In genomic region chr7:26061340-26062239, GRCh38 we compare ENCODE assay signal across 8 cellular contexts.
DNase-seq lines count a peak whose midpoint lies in the region; ATAC-seq and TF ChIP-seq lines count a peak whose summit lies in the region.

No MANE protein-coding gene starts in this region.

- H3K4me3 ChIP-seq in CD8-positive, alpha-beta T cell (ENCODE audit: low read depth, low read length): no peak overlapping the region
- H3K4me3 ChIP-seq in H7 (ENCODE audit: insufficient read depth, low read depth, low read length) (no peak overlapping the region), breast epithelium (no peak overlapping the region)

- H3K36me3 Mint-ChIP-seq in CD8-positive, alpha-beta T cell: no peaks in the 10 kb centered on the region

- H3K36me3 ChIP-seq in CD8-positive, alpha-beta T cell (ENCODE audit: insufficient read depth, low read length): no peaks in the 10 kb centered on the region
- H3K36me3 ChIP-seq in H7 (replicated peaks; ENCODE audit: control insufficient read depth, insufficient read depth, low read length) (no peaks in the 10 kb centered on the region), breast epithelium (no peaks in the 10 kb centered on the region)

- no peaks in the 10 kb centered on the region for H3K9me3 ChIP-seq in CD8-positive, alpha-beta T cell (ENCODE audit: low read length)
- no peaks in the 10 kb centered on the region for H3K9me3 ChIP-seq in breast epithelium

- CTCF ChIA-PET in CD8-positive, alpha-beta T cell (lab: Charles Lee): interaction anchor here (0.7 to 8.7 kb wide), 14 partner anchors 8 to 308 kb away, joined by 3 to 104 read pairs (median 4); no protein-coding TSS in a partner anchor

- ATAC-seq in CD8-positive, alpha-beta T cell: peak; percentile 85
- ATAC-seq in left lobe of liver: peak; percentile 100

- H3K27me3 ChIP-seq in CD8-positive, alpha-beta T cell (ENCODE audit: insufficient read depth, low read length): no peaks in the 10 kb centered on the region
- H3K27me3 ChIP-seq in H7 (ENCODE audit: control insufficient read depth, insufficient read depth, low read length) (no peaks in the 10 kb centered on the region), breast epithelium (no peaks in the 10 kb centered on the region)

- DNase-seq in CD8-positive, alpha-beta T cell: peak; percentile 30 to 81 (median 65)
- DNase-seq in H7: peak; percentile 78
- DNase-seq in NCI-H2107 (lab: John Stamatoyannopoulos, UW): peak; percentile 89
- peak; percentile 43 to 74 for DNase-seq in breast epithelium (ENCODE audit: low spot score in 2 of 2)
- DNase-seq in left lobe of liver (ENCODE audit: low spot score): peak; percentile 76
- DNase-seq in stimulated activated CD8-positive, alpha-beta memory T cell treated with anti-CD3 and anti-CD28 coated beads, Interleukin-12 subunit alpha, Interleukin-12 subunit beta, amount 100 ng/mL, for 4 hours (ENCODE audit: low read depth): peak; percentile 42
- no peak for DNase-seq in T1000 (lab: John Stamatoyannopoulos, UW)

- H3K4me3 Mint-ChIP-seq in CD8-positive, alpha-beta T cell: no peak overlapping the region

- no peaks in the 10 kb centered on the region for H3K4me1 Mint-ChIP-seq in CD8-positive, alpha-beta T cell (ENCODE audit: low read depth)

- no peak overlapping the region for H3K27ac Mint-ChIP-seq in CD8-positive, alpha-beta T cell

- TF ChIP-seq POLR2A in breast epithelium (IDR thresholded peaks at IDR 0.05): no peak

- H3K27me3 Mint-ChIP-seq in CD8-positive, alpha-beta T cell (ENCODE audit: low read depth): peaks cover 21% of the 10 kb centered on the region

- no peak overlapping the region for H3K27ac ChIP-seq in CD8-positive, alpha-beta T cell (ENCODE audit: low read depth, low read length)
- peak overlapping the region; percentile 66 for H3K27ac ChIP-seq in VCaP
- H3K27ac ChIP-seq in breast epithelium: no peak overlapping the region

- TF ChIP-seq CTCF in CD8-positive, alpha-beta T cell (IDR thresholded peaks at IDR 0.05): peak; percentile 91
- TF ChIP-seq CTCF in VCaP (conservative IDR thresholded peaks at IDR 0.05) (peak; percentile 88), breast epithelium (IDR thresholded peaks at IDR 0.05) (peak; percentile 24 to 80 (median 78))

- POLR2A ChIA-PET in CD8-positive, alpha-beta T cell (lab: Charles Lee): interaction anchor here (1.0 kb wide), 1 partner anchor 169 kb away, joined by 3 read pairs; no protein-coding TSS in a partner anchor

- intact Hi-C loops in CD8-positive, alpha-beta T cell (cut with DNase I, micrococcal nuclease): loop anchor here (1.0 to 5.0 kb wide), 3 partner anchors 168 to 606 kb away; no protein-coding TSS in a partner anchor
- intact Hi-C loops in breast epithelium (cut with DNase I; ENCODE audit: low total_unique reads): no loop called here

- H3K4me1 ChIP-seq in CD8-positive, alpha-beta T cell (ENCODE audit: insufficient read depth, low read length): no peaks in the 10 kb centered on the region
- peaks cover 0 to 4% of the 10 kb centered on the region in 2 donors for H3K4me1 ChIP-seq in breast epithelium

- no peaks in the 10 kb centered on the region for H3K9me3 Mint-ChIP-seq in CD8-positive, alpha-beta T cell
